ENCODE assay signal across 1 cellular context in the genomic region with DNA sequence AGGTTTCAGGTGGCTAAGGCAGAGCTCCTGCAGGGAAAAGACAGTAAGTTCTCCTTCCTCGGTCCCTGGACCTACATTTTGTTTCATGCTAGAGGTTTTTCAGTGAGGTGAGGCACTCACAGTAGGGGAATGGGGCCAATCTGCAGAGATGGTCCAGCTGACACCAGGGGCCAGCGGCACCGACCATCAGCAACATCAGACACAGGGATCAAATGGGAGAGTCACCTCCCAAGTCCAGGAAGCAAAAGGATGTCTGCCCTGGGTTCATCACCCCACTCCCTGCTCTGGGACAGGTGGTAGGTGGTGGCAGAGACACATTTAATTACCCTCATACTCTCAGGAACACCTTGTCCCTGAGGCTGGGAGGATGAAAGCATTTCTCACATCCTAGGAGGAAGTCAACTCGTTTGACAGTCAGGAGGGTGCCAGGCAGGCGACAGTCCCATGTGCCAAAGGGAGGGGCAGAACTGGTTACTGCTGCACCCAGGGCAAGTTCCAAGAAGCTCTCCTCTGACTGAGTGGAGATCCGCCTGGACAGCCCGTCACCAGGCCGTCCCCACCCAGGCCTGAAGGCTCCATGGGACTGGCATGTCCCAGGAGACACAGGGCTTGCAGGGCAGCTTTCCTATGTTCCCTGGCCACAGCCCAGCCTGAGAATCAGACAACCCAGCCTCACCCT.
TF ChIP-seq lines count a peak whose summit lies in the region.

No MANE protein-coding gene starts in this region.

TF ChIP-seq in GM23338, 12 proteins besides CTCF, POLR2A, EP300 and RAD21:
- TF ChIP-seq, protein P1, sequence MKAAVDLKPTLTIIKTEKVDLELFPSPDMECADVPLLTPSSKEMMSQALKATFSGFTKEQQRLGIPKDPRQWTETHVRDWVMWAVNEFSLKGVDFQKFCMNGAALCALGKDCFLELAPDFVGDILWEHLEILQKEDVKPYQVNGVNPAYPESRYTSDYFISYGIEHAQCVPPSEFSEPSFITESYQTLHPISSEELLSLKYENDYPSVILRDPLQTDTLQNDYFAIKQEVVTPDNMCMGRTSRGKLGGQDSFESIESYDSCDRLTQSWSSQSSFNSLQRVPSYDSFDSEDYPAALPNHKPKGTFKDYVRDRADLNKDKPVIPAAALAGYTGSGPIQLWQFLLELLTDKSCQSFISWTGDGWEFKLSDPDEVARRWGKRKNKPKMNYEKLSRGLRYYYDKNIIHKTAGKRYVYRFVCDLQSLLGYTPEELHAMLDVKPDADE (IDR thresholded peaks at IDR 0.05): no peak
- TF ChIP-seq, protein P2, sequence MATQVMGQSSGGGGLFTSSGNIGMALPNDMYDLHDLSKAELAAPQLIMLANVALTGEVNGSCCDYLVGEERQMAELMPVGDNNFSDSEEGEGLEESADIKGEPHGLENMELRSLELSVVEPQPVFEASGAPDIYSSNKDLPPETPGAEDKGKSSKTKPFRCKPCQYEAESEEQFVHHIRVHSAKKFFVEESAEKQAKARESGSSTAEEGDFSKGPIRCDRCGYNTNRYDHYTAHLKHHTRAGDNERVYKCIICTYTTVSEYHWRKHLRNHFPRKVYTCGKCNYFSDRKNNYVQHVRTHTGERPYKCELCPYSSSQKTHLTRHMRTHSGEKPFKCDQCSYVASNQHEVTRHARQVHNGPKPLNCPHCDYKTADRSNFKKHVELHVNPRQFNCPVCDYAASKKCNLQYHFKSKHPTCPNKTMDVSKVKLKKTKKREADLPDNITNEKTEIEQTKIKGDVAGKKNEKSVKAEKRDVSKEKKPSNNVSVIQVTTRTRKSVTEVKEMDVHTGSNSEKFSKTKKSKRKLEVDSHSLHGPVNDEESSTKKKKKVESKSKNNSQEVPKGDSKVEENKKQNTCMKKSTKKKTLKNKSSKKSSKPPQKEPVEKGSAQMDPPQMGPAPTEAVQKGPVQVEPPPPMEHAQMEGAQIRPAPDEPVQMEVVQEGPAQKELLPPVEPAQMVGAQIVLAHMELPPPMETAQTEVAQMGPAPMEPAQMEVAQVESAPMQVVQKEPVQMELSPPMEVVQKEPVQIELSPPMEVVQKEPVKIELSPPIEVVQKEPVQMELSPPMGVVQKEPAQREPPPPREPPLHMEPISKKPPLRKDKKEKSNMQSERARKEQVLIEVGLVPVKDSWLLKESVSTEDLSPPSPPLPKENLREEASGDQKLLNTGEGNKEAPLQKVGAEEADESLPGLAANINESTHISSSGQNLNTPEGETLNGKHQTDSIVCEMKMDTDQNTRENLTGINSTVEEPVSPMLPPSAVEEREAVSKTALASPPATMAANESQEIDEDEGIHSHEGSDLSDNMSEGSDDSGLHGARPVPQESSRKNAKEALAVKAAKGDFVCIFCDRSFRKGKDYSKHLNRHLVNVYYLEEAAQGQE (IDR thresholded peaks at IDR 0.05; ENCODE audit: unreplicated experiment): no peak
- TF ChIP-seq CREB1 (CRISPR knock-in tag; IDR thresholded peaks at IDR 0.05; ENCODE audit: low read depth): no peak
- TF ChIP-seq POLR2AphosphoS5 (IDR thresholded peaks at IDR 0.05; ENCODE audit: low read depth): no peak
- TF ChIP-seq EZH2phosphoT487 (IDR thresholded peaks at IDR 0.05; ENCODE audit: unreplicated experiment): no peak
- no peak for TF ChIP-seq ZNF114 (CRISPR knock-in tag; IDR thresholded peaks at IDR 0.05)
- TF ChIP-seq ZNF331 (CRISPR knock-in tag; IDR thresholded peaks at IDR 0.05; ENCODE audit: low read depth): no peak
- TF ChIP-seq, protein P3, sequence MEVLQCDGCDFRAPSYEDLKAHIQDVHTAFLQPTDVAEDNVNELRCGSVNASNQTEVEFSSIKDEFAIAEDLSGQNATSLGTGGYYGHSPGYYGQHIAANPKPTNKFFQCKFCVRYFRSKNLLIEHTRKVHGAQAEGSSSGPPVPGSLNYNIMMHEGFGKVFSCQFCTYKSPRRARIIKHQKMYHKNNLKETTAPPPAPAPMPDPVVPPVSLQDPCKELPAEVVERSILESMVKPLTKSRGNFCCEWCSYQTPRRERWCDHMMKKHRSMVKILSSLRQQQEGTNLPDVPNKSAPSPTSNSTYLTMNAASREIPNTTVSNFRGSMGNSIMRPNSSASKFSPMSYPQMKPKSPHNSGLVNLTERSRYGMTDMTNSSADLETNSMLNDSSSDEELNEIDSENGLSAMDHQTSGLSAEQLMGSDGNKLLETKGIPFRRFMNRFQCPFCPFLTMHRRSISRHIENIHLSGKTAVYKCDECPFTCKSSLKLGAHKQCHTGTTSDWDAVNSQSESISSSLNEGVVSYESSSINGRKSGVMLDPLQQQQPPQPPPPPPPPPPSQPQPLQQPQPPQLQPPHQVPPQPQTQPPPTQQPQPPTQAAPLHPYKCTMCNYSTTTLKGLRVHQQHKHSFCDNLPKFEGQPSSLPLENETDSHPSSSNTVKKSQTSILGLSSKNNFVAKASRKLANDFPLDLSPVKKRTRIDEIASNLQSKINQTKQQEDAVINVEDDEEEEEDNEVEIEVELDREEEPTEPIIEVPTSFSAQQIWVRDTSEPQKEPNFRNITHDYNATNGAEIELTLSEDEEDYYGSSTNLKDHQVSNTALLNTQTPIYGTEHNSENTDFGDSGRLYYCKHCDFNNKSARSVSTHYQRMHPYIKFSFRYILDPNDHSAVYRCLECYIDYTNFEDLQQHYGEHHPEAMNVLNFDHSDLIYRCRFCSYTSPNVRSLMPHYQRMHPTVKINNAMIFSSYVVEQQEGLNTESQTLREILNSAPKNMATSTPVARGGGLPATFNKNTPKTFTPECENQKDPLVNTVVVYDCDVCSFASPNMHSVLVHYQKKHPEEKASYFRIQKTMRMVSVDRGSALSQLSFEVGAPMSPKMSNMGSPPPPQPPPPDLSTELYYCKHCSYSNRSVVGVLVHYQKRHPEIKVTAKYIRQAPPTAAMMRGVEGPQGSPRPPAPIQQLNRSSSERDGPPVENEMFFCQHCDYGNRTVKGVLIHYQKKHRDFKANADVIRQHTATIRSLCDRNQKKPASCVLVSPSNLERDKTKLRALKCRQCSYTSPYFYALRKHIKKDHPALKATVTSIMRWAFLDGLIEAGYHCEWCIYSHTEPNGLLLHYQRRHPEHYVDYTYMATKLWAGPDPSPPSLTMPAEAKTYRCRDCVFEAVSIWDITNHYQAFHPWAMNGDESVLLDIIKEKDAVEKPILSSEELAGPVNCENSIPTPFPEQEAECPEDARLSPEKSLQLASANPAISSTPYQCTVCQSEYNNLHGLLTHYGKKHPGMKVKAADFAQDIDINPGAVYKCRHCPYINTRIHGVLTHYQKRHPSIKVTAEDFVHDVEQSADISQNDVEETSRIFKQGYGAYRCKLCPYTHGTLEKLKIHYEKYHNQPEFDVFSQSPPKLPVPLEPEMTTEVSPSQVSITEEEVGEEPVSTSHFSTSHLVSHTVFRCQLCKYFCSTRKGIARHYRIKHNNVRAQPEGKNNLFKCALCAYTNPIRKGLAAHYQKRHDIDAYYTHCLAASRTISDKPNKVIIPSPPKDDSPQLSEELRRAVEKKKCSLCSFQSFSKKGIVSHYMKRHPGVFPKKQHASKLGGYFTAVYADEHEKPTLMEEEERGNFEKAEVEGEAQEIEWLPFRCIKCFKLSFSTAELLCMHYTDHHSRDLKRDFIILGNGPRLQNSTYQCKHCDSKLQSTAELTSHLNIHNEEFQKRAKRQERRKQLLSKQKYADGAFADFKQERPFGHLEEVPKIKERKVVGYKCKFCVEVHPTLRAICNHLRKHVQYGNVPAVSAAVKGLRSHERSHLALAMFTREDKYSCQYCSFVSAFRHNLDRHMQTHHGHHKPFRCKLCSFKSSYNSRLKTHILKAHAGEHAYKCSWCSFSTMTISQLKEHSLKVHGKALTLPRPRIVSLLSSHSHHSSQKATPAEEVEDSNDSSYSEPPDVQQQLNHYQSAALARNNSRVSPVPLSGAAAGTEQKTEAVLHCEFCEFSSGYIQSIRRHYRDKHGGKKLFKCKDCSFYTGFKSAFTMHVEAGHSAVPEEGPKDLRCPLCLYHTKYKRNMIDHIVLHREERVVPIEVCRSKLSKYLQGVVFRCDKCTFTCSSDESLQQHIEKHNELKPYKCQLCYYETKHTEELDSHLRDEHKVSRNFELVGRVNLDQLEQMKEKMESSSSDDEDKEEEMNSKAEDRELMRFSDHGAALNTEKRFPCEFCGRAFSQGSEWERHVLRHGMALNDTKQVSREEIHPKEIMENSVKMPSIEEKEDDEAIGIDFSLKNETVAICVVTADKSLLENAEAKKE (CRISPR knock-in tag; IDR thresholded peaks at IDR 0.05): no peak
- no peak for TF ChIP-seq STAT1 (IDR thresholded peaks at IDR 0.05; ENCODE audit: unreplicated experiment)
